Comparison of ENCODE assay signal across 8 cellular contexts in genomic region chr17:81285179-81285878, GRCh38. TPM values are rescaled to one million over a fixed set of nuclear protein-coding genes. Genes with fewer than 3 reads are reported as not detected.
DNase-seq lines count a peak whose midpoint lies in the region; ATAC-seq lines count a peak whose summit lies in the region.

No MANE protein-coding gene starts in this region.

- H3K9me3 ChIP-seq in BLaER1 treated with 17β-estradiol and CSF1 and Interleukin-3, amounts not matched to agents 10 nM and 100 nM (replicated peaks in 1 of 11), result no peaks in the 10 kb centered on the region

- H3K9ac ChIP-seq in BLaER1 treated with 17β-estradiol and CSF1 and Interleukin-3, amounts not matched to agents 10 nM and 100 nM, result peak overlapping the region; percentile 73 to 89 (median 82); a peak in 21 of 22 replicates

- H3K4me3 ChIP-seq in BLaER1 treated with 17β-estradiol and CSF1 and Interleukin-3, amounts not matched to agents 10 nM and 100 nM, result peak overlapping the region; percentile 38 to 68 (median 58)

- intact Hi-C loops in left cardiac atrium (cut with DNase I), result no loop called here

- peak; percentile 47 for DNase-seq in NOMO-1 treated with dmso at 0.1 percent for 144 hours (lab: John Stamatoyannopoulos, UW; ENCODE audit: unreplicated experiment)
- peak; percentile 45 for DNase-seq in activated gamma-delta T cell treated with Interleukin-2 at 50 U/mL for 16 hours
- DNase-seq in left cardiac atrium, result peak; percentile 90
- peak; percentile 37 to 49 for DNase-seq in stimulated activated CD4-positive, alpha-beta T cell treated with anti-CD3 and anti-CD28 coated beads, Interleukin-15, amount 100 ng/mL, for 48 hours (ENCODE audit: low read depth in 2 of 2)
- DNase-seq in kidney tubule cell (ENCODE audit: low spot score), result no peak
- DNase-seq in DMS53 (lab: John Stamatoyannopoulos, UW), result no peak

- peaks cover 36 to 65% (median 53%) of the 10 kb centered on the region in 11 experiments for H3K36me3 ChIP-seq in BLaER1 treated with 17β-estradiol and CSF1 and Interleukin-3, amounts not matched to agents 10 nM and 100 nM

- H4K20me1 ChIP-seq in BLaER1 treated with 17β-estradiol and CSF1 and Interleukin-3, amounts not matched to agents 10 nM and 100 nM, result peaks cover 0 to 28% (median 6%) of the 10 kb centered on the region in 11 experiments; a peak in 9 of 22 replicates

- peaks cover 46 to 66% (median 57%) of the 10 kb centered on the region in 10 experiments for H3K4me1 ChIP-seq in BLaER1 treated with 17β-estradiol and CSF1 and Interleukin-3, amounts not matched to agents 10 nM and 100 nM

- no peaks in the 10 kb centered on the region for H3K27me3 ChIP-seq in BLaER1 treated with 17β-estradiol and CSF1 and Interleukin-3, amounts not matched to agents 10 nM and 100 nM

- H3K4me2 ChIP-seq in BLaER1 treated with 17β-estradiol and CSF1 and Interleukin-3, amounts not matched to agents 10 nM and 100 nM, result peak overlapping the region; percentile 88 to 100 (median 98)

- H3K27ac ChIP-seq in BLaER1 treated with 17β-estradiol and CSF1 and Interleukin-3, amounts not matched to agents 10 nM and 100 nM, result peak overlapping the region; percentile 59 to 97 (median 93)

- ATAC-seq in left cardiac atrium, result peak; percentile 81 to 85
- ATAC-seq in GM18861 (IDR thresholded peaks at IDR 0.05; ENCODE audit: unreplicated experiment), result no peak

RNA-seq across cellular contexts. Expression of gene SLC38A10, which starts 9.8 kb away (rescaled TPM):
- 10 to 100 TPM; 46.4 to 54.0 TPM for total RNA-seq in left cardiac atrium

RNA-seq across cellular contexts. Expression of gene NDUFAF8, which starts 46.2 kb away (rescaled TPM):
- 10 to 100 TPM; 60.2 to 66.5 TPM for total RNA-seq in left cardiac atrium

RNA-seq across cellular contexts. Expression of gene TEPSIN, which starts 46.5 kb away (rescaled TPM):
- total RNA-seq in left cardiac atrium, result 10 to 100 TPM; 12.7 to 14.0 TPM

Comparison
In these comparisons a context has a peak if more than half of its experiments do, and no peak if none do; other contexts are left out.
1. DNase-seq: peak in NOMO-1 treated with dmso at 0.1 percent for 144 hours (single experiment), activated gamma-delta T cell treated with Interleukin-2 at 50 U/mL for 16 hours (single experiment), left cardiac atrium (single experiment) and stimulated activated CD4-positive, alpha-beta T cell treated with anti-CD3 and anti-CD28 coated beads, Interleukin-15, amount 100 ng/mL, for 48 hours (2 of 2); none in kidney tubule cell (single experiment) and DMS53 (single experiment).